ENCODE assay signal across 8 cellular contexts in genomic region chr6:116571683-116572000, GRCh38. TPM values are rescaled to one million over a fixed set of nuclear protein-coding genes. Genes with fewer than 3 reads are reported as not detected.
DNase-seq lines count a peak whose midpoint lies in the region; ATAC-seq, FAIRE-seq and TF ChIP-seq lines count a peak whose summit lies in the region.

No MANE protein-coding gene starts in this region.

- WGBS in K562 (ENCODE audit: insufficient coverage, low coverage, missing lambda C conversion rate): 0% methylated on average over 12 of the region's 12 CpGs
- WGBS in lower leg skin, 2 donors: 0 to 1% methylated on average over 12 of the region's 12 CpGs
- WGBS in thyroid gland, 2 donors: 0% methylated on average over 12 of the region's 12 CpGs

- H3K9me3 Mint-ChIP-seq in activated CD4-positive, alpha-beta T cell treated with anti-CD3 and anti-CD28 coated beads, Interleukin-2, amount 10 ng/mL, durations not matched to agents 7 days and 5 days: no peaks in the 10 kb centered on the region

- H4K20me1 ChIP-seq in K562 (replicated peaks; ENCODE audit: control insufficient read depth, insufficient read depth, low read length): no peaks in the 10 kb centered on the region

- peak overlapping the region; percentile 85 for H3K4me2 ChIP-seq in K562 (ENCODE audit: insufficient read depth, low read length)

- peak overlapping the region; percentile 83 for H3K27ac ChIP-seq in K562 (ENCODE audit: extremely low read depth, low read depth, low read length)
- peak overlapping the region; percentile 76 to 88 (median 83) for H3K27ac ChIP-seq in thyroid gland

- H3K79me2 ChIP-seq in K562 (ENCODE audit: control insufficient read depth, insufficient read depth, low read length): peaks cover 58% of the 10 kb centered on the region

- in situ Hi-C loops in K562 (cut with MboI): no loop called here

- H3K36me3 ChIP-seq in K562 (ENCODE audit: control insufficient read depth, insufficient read depth, low read length) (peaks cover 32% of the 10 kb centered on the region), thyroid gland (no peaks in the 10 kb centered on the region)

- peak overlapping the region; percentile 89 for H2AFZ ChIP-seq in K562 (ENCODE audit: low read depth, low read length)

- no peak for TF ChIP-seq EP300 in K562 (IDR thresholded peaks at IDR 0.05; ENCODE audit: low read length)

- TF ChIP-seq POLR2A in K562 (conservative IDR thresholded peaks at IDR 0.05) (no peak), lower leg skin (IDR thresholded peaks at IDR 0.05) (no peak), thyroid gland (IDR thresholded peaks at IDR 0.05) (no peak)

- H3K4me3 Mint-ChIP-seq in activated CD4-positive, alpha-beta T cell treated with anti-CD3 and anti-CD28 coated beads, Interleukin-2, amount 10 ng/mL, durations not matched to agents 7 days and 5 days: peak overlapping the region; percentile 87

- H3K27ac Mint-ChIP-seq in activated CD4-positive, alpha-beta T cell treated with anti-CD3 and anti-CD28 coated beads, Interleukin-2, amount 10 ng/mL, durations not matched to agents 7 days and 5 days: peak overlapping the region; percentile 94

- no peak for FAIRE-seq in K562 (lab: Jason Lieb, UNC)

- no peaks in the 10 kb centered on the region for H3K9me1 ChIP-seq in K562 (ENCODE audit: control insufficient read depth, insufficient read depth, low read length)

- TF ChIP-seq CTCF in K562 (IDR thresholded peaks at IDR 0.05 in 2 of 3, conservative IDR thresholded peaks at IDR 0.05 in 1 of 3; ENCODE audit: insufficient read depth in 2 of 3, low read depth in 1 of 3, low read length in 3 of 3) (0 out of 6 replicates have a peak, but pooled peaks of 1 of the 3 experiments have one; percentile 1), lower leg skin (IDR thresholded peaks at IDR 0.05) (no peak), thyroid gland (IDR thresholded peaks at IDR 0.05) (no peak)

- peaks cover 15% of the 10 kb centered on the region for H3K36me3 Mint-ChIP-seq in activated CD4-positive, alpha-beta T cell treated with anti-CD3 and anti-CD28 coated beads, Interleukin-2, amount 10 ng/mL, durations not matched to agents 7 days and 5 days (ENCODE audit: low read depth)

- H3K4me3 ChIP-seq in K562 (peak overlapping the region; percentile 82), lower leg skin (ENCODE audit: low read depth, poor library complexity, severe bottlenecking) (peak overlapping the region; percentile 69), thyroid gland (replicated peaks in 1 of 3) (peak overlapping the region; percentile 29 to 77 (median 71))

- peaks cover 3% of the 10 kb centered on the region for H3K27me3 Mint-ChIP-seq in activated CD4-positive, alpha-beta T cell treated with anti-CD3 and anti-CD28 coated beads, Interleukin-2, amount 10 ng/mL, durations not matched to agents 7 days and 5 days

- CTCF ChIA-PET in activated CD4-positive, alpha-beta T cell treated with anti-CD3 and anti-CD28 coated beads, Interleukin-2, amount 10 ng/mL, durations not matched to agents 7 days and 5 days (lab: Charles Lee): interaction anchor here (0.6 to 2.2 kb wide), 11 partner anchors 9 to 303 kb away, joined by 3 to 10 read pairs (median 4); partner anchors contain the start of genes KPNA5 and ZUP1
- CTCF ChIA-PET in K562 (lab: Yijun Ruan, JAX; ENCODE audit: low intra/inter-chr PET ratio): no interaction called here

- POLR2A ChIA-PET in activated CD4-positive, alpha-beta T cell treated with anti-CD3 and anti-CD28 coated beads, Interleukin-2, amount 10 ng/mL, durations not matched to agents 7 days and 5 days (lab: Charles Lee): interaction anchor here (0.6 to 1.7 kb wide), 2 partner anchors 96 to 292 kb away, joined by 3 to 4 read pairs; partner anchors contain the start of gene TSPYL1
- POLR2A ChIA-PET in K562 (lab: Yijun Ruan, JAX): interaction anchor here (0.6 to 2.5 kb wide), 8 partner anchors 9 to 1608 kb away, joined by 3 to 11 read pairs (median 3); partner anchors contain the start of gene TSPYL1

- H3K4me1 ChIP-seq in K562 (replicated peaks in 1 of 2; ENCODE audit: control insufficient read depth in 2 of 2, insufficient read depth in 2 of 2, low read length in 2 of 2) (peaks cover 0 to 22% of the 10 kb centered on the region in 2 experiments; a peak in 4 of 5 replicates), thyroid gland (peaks cover 18 to 19% of the 10 kb centered on the region in 2 donors)

- H3K27me3 ChIP-seq in K562 (ENCODE audit: control insufficient read depth in 2 of 2, insufficient read depth in 2 of 2, low read length in 2 of 2) (no peaks in the 10 kb centered on the region), thyroid gland (no peaks in the 10 kb centered on the region)

- DNase-seq in activated CD4-positive, alpha-beta T cell treated with anti-CD3 and anti-CD28 coated beads, Interleukin-2, amount 10 ng/mL, durations not matched to agents 7 days and 5 days: no peak
- no peak for DNase-seq in activated CD4-positive, alpha-beta T cell treated with anti-CD3 and anti-CD28 coated beads, Interleukin-2, amount 50 U/mL, for 4 hours
- no peak for DNase-seq in K562 (ENCODE audit: extremely low read depth in 1 of 4, low spot score in 3 of 4)
- DNase-seq in lower leg skin (ENCODE audit: low spot score in 2 of 2): no peak
- no peak for DNase-seq in thyroid gland
- DNase-seq in putamen (ENCODE audit: low spot score): no peak
- no peak for DNase-seq in SW 1271 (lab: John Stamatoyannopoulos, UW)
- no peak for DNase-seq in activated CD4-positive, CD25-positive, alpha-beta regulatory T cell treated with anti-CD3 and anti-CD28 coated beads, Interleukin-2, amount 50 U/mL, for 72 hours

- H3K9me3 ChIP-seq in K562 (replicated peaks; ENCODE audit: control insufficient read depth, insufficient read depth, low read depth, low read length) (no peaks in the 10 kb centered on the region), thyroid gland (no peaks in the 10 kb centered on the region)

- no peak for TF ChIP-seq RAD21 in K562 (CRISPR knock-in tag; conservative IDR thresholded peaks at IDR 0.05 in 1 of 2, IDR thresholded peaks at IDR 0.05 in 1 of 2)

- H3K9ac ChIP-seq in K562 (ENCODE audit: insufficient read depth in 1 of 2, low read depth in 2 of 2, low read length in 2 of 2): peak overlapping the region; percentile 86 to 97

- TSS peak; percentile 42 for BruUV-seq in K562 (replicated peaks; lab: Mats Ljungman, UMichigan)

- H3K4me1 Mint-ChIP-seq in activated CD4-positive, alpha-beta T cell treated with anti-CD3 and anti-CD28 coated beads, Interleukin-2, amount 10 ng/mL, durations not matched to agents 7 days and 5 days: peaks cover 47% of the 10 kb centered on the region

- no peak for ATAC-seq in K562

- intact Hi-C loops in K562 (cut with micrococcal nuclease) (loop anchor here (2.0 kb wide), 1 partner anchor 293 kb away; the partner anchor contains the start of gene TSPYL1), lower leg skin (cut with DNase I; ENCODE audit: low total_unique reads) (no loop called here), thyroid gland (cut with DNase I) (no loop called here)

RNA-seq across cellular contexts. Expression of gene RWDD1, which starts 0.3 kb away (rescaled TPM):
- 10 to 100 TPM; 39.9 to 51.6 TPM for total RNA-seq in activated CD4-positive, alpha-beta T cell treated with anti-CD3 and anti-CD28 coated beads, Interleukin-2, amount 10 ng/mL, durations not matched to agents 7 days and 5 days
- 5.0 and 8.2 TPM in 2 replicates for total RNA-seq in K562 (2011; cell fraction: chromatin; rRNA removed; ENCODE audit: low replicate concordance)
- 1.8 and 2.4 TPM in 2 replicates for total RNA-seq in K562 (2011; cell fraction: nucleolus; rRNA removed)
- 6.2 and 6.5 TPM in 2 replicates for total RNA-seq in K562 (2011; cell fraction: nucleoplasm; rRNA removed)
- total RNA-seq in K562 (2014; rRNA removed): 31.9 and 36.2 TPM in 2 replicates
- total RNA-seq in K562 (2014; rRNA removed; fragmentation: Illumina TruSeq; extraction: Trizol): 63.9 and 72.5 TPM in 2 replicates
- 69.4 and 77.3 TPM in 2 replicates for total RNA-seq in K562 (2015; rRNA removed; fragmentation: Illumina TruSeq; extraction: Trizol)
- total RNA-seq in K562 (2021): 37.3 and 42.8 TPM in 2 replicates
- polyA plus RNA-seq in K562 (2011; rRNA removed): 40.4 and 42.9 TPM in 2 replicates
- polyA plus RNA-seq in K562 (2011; cell fraction: cytosol; rRNA removed): 14.8 and 24.2 TPM in 2 replicates
- 9.8 and 12.7 TPM in 2 replicates for polyA plus RNA-seq in K562 (2011; cell fraction: nucleus; rRNA removed)
- 35.1 and 39.5 TPM in 2 replicates for polyA plus RNA-seq in K562 (2012)
- polyA plus RNA-seq in K562 (2014; fragmentation: Illumina TruSeq; extraction: Trizol): 64.1 and 89.8 TPM in 2 replicates
- 10 to 100 TPM; 48.7 to 53.2 TPM for polyA plus RNA-seq in K562 (2014; fragmentation: Nextera tagmentation; extraction: Ambion mirVana)
- polyA plus RNA-seq in K562 (2014; rRNA removed): 44.4 and 48.0 TPM in 2 replicates
- 18.0 and 22.8 TPM in 2 replicates for polyA minus RNA-seq in K562 (2011; rRNA and poly(A)+ RNA removed)
- polyA minus RNA-seq in K562 (2011; cell fraction: cytosol; rRNA and poly(A)+ RNA removed): 8.6 and 9.0 TPM in 2 replicates
- polyA minus RNA-seq in K562 (2011; cell fraction: nucleus; rRNA and poly(A)+ RNA removed): 3.9 and 5.7 TPM in 2 replicates
- total RNA-seq in lower leg skin: 10 to 100 TPM; 21.9 to 37.1 (median 30.5) TPM
- 10 to 100 TPM; 42.0 to 71.2 (median 48.5) TPM for total RNA-seq in thyroid gland

RNA-seq across cellular contexts. Expression of gene CALHM4, which starts 18.1 kb away (rescaled TPM):
- not detected for total RNA-seq in activated CD4-positive, alpha-beta T cell treated with anti-CD3 and anti-CD28 coated beads, Interleukin-2, amount 10 ng/mL, durations not matched to agents 7 days and 5 days
- not detected in 2 replicates for total RNA-seq in K562 (2011; cell fraction: chromatin; rRNA removed; ENCODE audit: low replicate concordance)
- total RNA-seq in K562 (2011; cell fraction: nucleolus; rRNA removed): not detected in 2 replicates
- total RNA-seq in K562 (2011; cell fraction: nucleoplasm; rRNA removed): not detected in 2 replicates
- total RNA-seq in K562 (2014; rRNA removed): not detected in 2 replicates
- not detected in 2 replicates for total RNA-seq in K562 (2014; rRNA removed; fragmentation: Illumina TruSeq; extraction: Trizol)
- not detected in 2 replicates for total RNA-seq in K562 (2015; rRNA removed; fragmentation: Illumina TruSeq; extraction: Trizol)
- total RNA-seq in K562 (2021): not detected in 2 replicates
- not detected in 2 replicates for polyA plus RNA-seq in K562 (2011; rRNA removed)
- not detected in 2 replicates for polyA plus RNA-seq in K562 (2011; cell fraction: cytosol; rRNA removed)
- not detected in 2 replicates for polyA plus RNA-seq in K562 (2011; cell fraction: nucleus; rRNA removed)
- polyA plus RNA-seq in K562 (2012): not detected in 2 replicates
- not detected in 2 replicates for polyA plus RNA-seq in K562 (2014; fragmentation: Illumina TruSeq; extraction: Trizol)
- polyA plus RNA-seq in K562 (2014; fragmentation: Nextera tagmentation; extraction: Ambion mirVana): not detected
- not detected in 2 replicates for polyA plus RNA-seq in K562 (2014; rRNA removed)
- not detected in 2 replicates for polyA minus RNA-seq in K562 (2011; rRNA and poly(A)+ RNA removed)
- polyA minus RNA-seq in K562 (2011; cell fraction: cytosol; rRNA and poly(A)+ RNA removed): not detected in 2 replicates
- not detected in 2 replicates for polyA minus RNA-seq in K562 (2011; cell fraction: nucleus; rRNA and poly(A)+ RNA removed)
- 1 to 10 TPM in 1 of 4 donors, not detected in 3; 4.5 TPM for total RNA-seq in lower leg skin
- total RNA-seq in thyroid gland: not detected

RNA-seq across cellular contexts. Expression of gene TRAPPC3L, which starts 26.2 kb away (rescaled TPM):
- total RNA-seq in activated CD4-positive, alpha-beta T cell treated with anti-CD3 and anti-CD28 coated beads, Interleukin-2, amount 10 ng/mL, durations not matched to agents 7 days and 5 days: not detected
- not detected in 2 replicates for total RNA-seq in K562 (2011; cell fraction: chromatin; rRNA removed; ENCODE audit: low replicate concordance)
- total RNA-seq in K562 (2011; cell fraction: nucleolus; rRNA removed): not detected in 2 replicates
- total RNA-seq in K562 (2011; cell fraction: nucleoplasm; rRNA removed): not detected in 2 replicates
- total RNA-seq in K562 (2014; rRNA removed) (not detected in 2 replicates), K562 (2014; rRNA removed; fragmentation: Illumina TruSeq; extraction: Trizol) (not detected in 2 replicates), K562 (2015; rRNA removed; fragmentation: Illumina TruSeq; extraction: Trizol) (not detected in 2 replicates), K562 (2021) (not detected in 2 replicates), lower leg skin (not detected), thyroid gland (under 1 TPM in 2 of 4 donors, not detected in 2; 0.13 to 0.42 TPM)
- polyA plus RNA-seq in K562 (2011; rRNA removed) (not detected in 2 replicates), K562 (2014; fragmentation: Illumina TruSeq; extraction: Trizol) (not detected in 2 replicates), K562 (2014; fragmentation: Nextera tagmentation; extraction: Ambion mirVana) (not detected), K562 (2014; rRNA removed) (not detected in 2 replicates)
- polyA plus RNA-seq in K562 (2011; cell fraction: cytosol; rRNA removed): not detected in 2 replicates
- polyA plus RNA-seq in K562 (2011; cell fraction: nucleus; rRNA removed): not detected in 2 replicates
- polyA plus RNA-seq in K562 (2012): 0.04 TPM in 1 of 2 replicates, not detected in the other
- polyA minus RNA-seq in K562 (2011; rRNA and poly(A)+ RNA removed): not detected in 2 replicates
- polyA minus RNA-seq in K562 (2011; cell fraction: cytosol; rRNA and poly(A)+ RNA removed): not detected in 2 replicates
- polyA minus RNA-seq in K562 (2011; cell fraction: nucleus; rRNA and poly(A)+ RNA removed): not detected in 2 replicates

RNA-seq across cellular contexts. Expression of gene RSPH4A, which starts 44.6 kb away (rescaled TPM):
- total RNA-seq in activated CD4-positive, alpha-beta T cell treated with anti-CD3 and anti-CD28 coated beads, Interleukin-2, amount 10 ng/mL, durations not matched to agents 7 days and 5 days: under 1 TPM; 0.15 to 0.19 TPM
- 0.18 TPM in 1 of 2 replicates, not detected in the other for total RNA-seq in K562 (2011; cell fraction: chromatin; rRNA removed; ENCODE audit: low replicate concordance)
- not detected in 2 replicates for total RNA-seq in K562 (2011; cell fraction: nucleolus; rRNA removed)
- total RNA-seq in K562 (2011; cell fraction: nucleoplasm; rRNA removed): 0.46 TPM in 1 of 2 replicates, not detected in the other
- total RNA-seq in K562 (2014; rRNA removed): 0.14 TPM in 1 of 2 replicates, not detected in the other
- total RNA-seq in K562 (2014; rRNA removed; fragmentation: Illumina TruSeq; extraction: Trizol): 0.11 and 0.32 TPM in 2 replicates
- 0.29 and 0.30 TPM in 2 replicates for total RNA-seq in K562 (2015; rRNA removed; fragmentation: Illumina TruSeq; extraction: Trizol)
- 0.11 TPM in 2 replicates for total RNA-seq in K562 (2021)
- 0.04 and 0.19 TPM in 2 replicates for polyA plus RNA-seq in K562 (2011; rRNA removed)
- 0.10 TPM in 1 of 2 replicates, not detected in the other for polyA plus RNA-seq in K562 (2011; cell fraction: cytosol; rRNA removed)
- 0.33 and 0.42 TPM in 2 replicates for polyA plus RNA-seq in K562 (2011; cell fraction: nucleus; rRNA removed)
- polyA plus RNA-seq in K562 (2012): 0.12 and 0.24 TPM in 2 replicates
- polyA plus RNA-seq in K562 (2014; fragmentation: Illumina TruSeq; extraction: Trizol): 0.29 and 0.30 TPM in 2 replicates
- polyA plus RNA-seq in K562 (2014; fragmentation: Nextera tagmentation; extraction: Ambion mirVana): under 1 TPM; 0.07 to 0.08 TPM
- 0.03 and 0.15 TPM in 2 replicates for polyA plus RNA-seq in K562 (2014; rRNA removed)
- polyA minus RNA-seq in K562 (2011; rRNA and poly(A)+ RNA removed): 0.14 and 0.15 TPM in 2 replicates
- polyA minus RNA-seq in K562 (2011; cell fraction: cytosol; rRNA and poly(A)+ RNA removed): not detected in 2 replicates
- 0.13 and 0.33 TPM in 2 replicates for polyA minus RNA-seq in K562 (2011; cell fraction: nucleus; rRNA and poly(A)+ RNA removed)
- total RNA-seq in lower leg skin: under 1 TPM in 3 of 4 donors, not detected in 1; 0.19 to 0.68 (median 0.34) TPM
- 1 to 10 TPM; 1.2 to 1.6 (median 1.4) TPM for total RNA-seq in thyroid gland
